9 cellular contexts compared by ENCODE assay signal in the genomic region with DNA sequence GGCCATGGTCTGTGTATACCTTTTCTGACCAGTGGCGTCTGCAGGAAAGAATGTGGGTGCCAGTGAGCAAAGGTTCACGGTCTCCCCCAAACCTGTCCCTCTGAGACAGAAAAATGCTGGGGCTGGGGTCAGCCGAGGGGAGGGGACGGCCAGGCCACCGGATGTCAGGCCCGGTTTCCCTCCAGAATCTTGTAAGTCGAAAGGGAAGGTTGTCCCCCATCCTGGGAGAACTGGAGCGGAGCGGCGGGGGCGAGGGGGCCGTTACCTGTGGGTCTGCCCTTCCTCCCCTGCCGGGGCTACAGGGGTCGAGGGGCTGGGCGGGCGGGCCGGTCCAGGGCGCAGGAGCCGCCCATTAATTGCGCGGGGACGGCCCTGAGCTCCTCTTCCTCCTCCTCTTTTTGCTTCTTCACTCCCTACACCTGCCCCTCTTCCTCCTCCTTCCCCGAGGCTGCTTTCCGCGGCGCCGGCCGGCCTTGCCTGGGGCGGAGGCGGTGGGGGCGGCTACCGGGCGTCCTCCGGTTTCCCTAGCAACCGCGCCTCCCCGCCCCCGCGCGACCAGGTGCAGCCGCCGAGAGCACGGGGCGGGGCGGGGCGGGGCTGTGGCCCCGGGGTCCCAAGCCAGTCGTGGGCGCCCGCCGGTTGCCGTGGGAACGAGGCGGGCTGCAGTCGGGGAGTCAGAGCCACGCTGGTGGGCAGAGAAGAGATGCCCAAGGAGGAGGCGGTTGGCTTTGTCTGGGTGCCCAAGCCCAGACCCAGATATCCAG. TPM values are rescaled to one million over a fixed set of nuclear protein-coding genes. Genes with fewer than 3 reads are reported as not detected.
DNase-seq lines count a peak whose midpoint lies in the region; ATAC-seq lines count a peak whose summit lies in the region.
"Had no signal": no experiment of that assay in that cellular context is flagged by ENCODE, and none has a peak within 500 bp of the region (broad histone marks: within the 10 kb centered on the region; RNA-seq: fewer than 3 reads in every experiment).

A gene with protein sequence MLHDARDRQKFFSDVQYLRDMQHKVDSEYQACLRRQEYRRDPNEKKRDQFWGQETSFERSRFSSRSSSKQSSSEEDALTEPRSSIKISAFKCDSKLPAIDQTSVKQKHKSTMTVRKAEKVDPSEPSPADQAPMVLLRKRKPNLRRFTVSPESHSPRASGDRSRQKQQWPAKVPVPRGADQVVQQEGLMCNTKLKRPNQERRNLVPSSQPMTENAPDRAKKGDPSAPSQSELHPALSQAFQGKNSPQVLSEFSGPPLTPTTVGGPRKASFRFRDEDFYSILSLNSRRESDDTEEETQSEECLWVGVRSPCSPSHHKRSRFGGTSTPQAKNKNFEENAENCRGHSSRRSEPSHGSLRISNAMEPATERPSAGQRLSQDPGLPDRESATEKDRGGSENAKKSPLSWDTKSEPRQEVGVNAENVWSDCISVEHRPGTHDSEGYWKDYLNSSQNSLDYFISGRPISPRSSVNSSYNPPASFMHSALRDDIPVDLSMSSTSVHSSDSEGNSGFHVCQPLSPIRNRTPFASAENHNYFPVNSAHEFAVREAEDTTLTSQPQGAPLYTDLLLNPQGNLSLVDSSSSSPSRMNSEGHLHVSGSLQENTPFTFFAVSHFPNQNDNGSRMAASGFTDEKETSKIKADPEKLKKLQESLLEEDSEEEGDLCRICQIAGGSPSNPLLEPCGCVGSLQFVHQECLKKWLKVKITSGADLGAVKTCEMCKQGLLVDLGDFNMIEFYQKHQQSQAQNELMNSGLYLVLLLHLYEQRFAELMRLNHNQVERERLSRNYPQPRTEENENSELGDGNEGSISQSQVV (minus strand): TSS at position 503 of the 764 bp plus-strand sequence. CDS start 6,579 bp downstream, outside the sequence.

- peaks cover 11% of the 10 kb centered on the region for H3K4me1 ChIP-seq in iPS-18a (ENCODE audit: control insufficient read depth, low read depth, low read length)

- H3K9ac ChIP-seq in iPS-18a (ENCODE audit: low read length) = peak within 1 kb of the TSS; percentile 34

- H3K27me3 Mint-ChIP-seq in activated T-cell treated with anti-CD3 and anti-CD28 coated beads, Interleukin-2, amount 50 U/mL, for 4 hours (ENCODE audit: low read depth) = peaks cover 51% of the 10 kb centered on the region

- ATAC-seq in activated T-cell treated with anti-CD3 and anti-CD28 coated beads, Interleukin-2, amount 50 U/mL, for 4 hours = peak; percentile 40 to 54
- ATAC-seq in HG03025 (IDR thresholded peaks at IDR 0.05; ENCODE audit: low FRiP score, unreplicated experiment) = no peak
- no peak for ATAC-seq in GM19023 (IDR thresholded peaks at IDR 0.05; ENCODE audit: unreplicated experiment)

- peaks cover 4% of the 10 kb centered on the region for H3K9me3 Mint-ChIP-seq in activated T-cell treated with anti-CD3 and anti-CD28 coated beads, Interleukin-2, amount 50 U/mL, for 4 hours
- H3K9me3 Mint-ChIP-seq: dendritic cell treated with granulocyte-macrophage colony-stimulating factor and Interleukin-4, amounts not matched to agents 40 ng/mL and 50 ng/mL, for 4 days had no signal

- no peaks in the 10 kb centered on the region for H3K27me3 ChIP-seq in iPS-18a (ENCODE audit: control insufficient read depth, insufficient read depth, low read length)

- H3K4me1 Mint-ChIP-seq in activated T-cell treated with anti-CD3 and anti-CD28 coated beads, Interleukin-2, amount 50 U/mL, for 4 hours (ENCODE audit: low read depth) = peaks cover 4% of the 10 kb centered on the region

- H3K36me3 ChIP-seq in iPS-18a (ENCODE audit: control insufficient read depth, low read depth, low read length) = no peaks in the 10 kb centered on the region

- peak within 1 kb of the TSS; percentile 62 for H3K4me3 ChIP-seq in iPS-18a (ENCODE audit: low read length)

- no peak within 1 kb of the TSS for H3K4me3 Mint-ChIP-seq in activated T-cell treated with anti-CD3 and anti-CD28 coated beads, Interleukin-2, amount 50 U/mL, for 4 hours
- H3K4me3 Mint-ChIP-seq: dendritic cell treated with granulocyte-macrophage colony-stimulating factor and Interleukin-4, amounts not matched to agents 40 ng/mL and 50 ng/mL, for 4 days had no signal

- no peaks in the 10 kb centered on the region for H3K9me3 ChIP-seq in iPS-18a (ENCODE audit: control insufficient read depth, low read depth, low read length)

- H3K36me3 Mint-ChIP-seq in activated T-cell treated with anti-CD3 and anti-CD28 coated beads, Interleukin-2, amount 50 U/mL, for 4 hours (ENCODE audit: insufficient read depth) = no peaks in the 10 kb centered on the region

- H3K27ac ChIP-seq in iPS-18a (ENCODE audit: low read length) = no peak within 1 kb of the TSS

- DNase-seq in D341Med (ENCODE audit: low spot score) = peak; percentile 52
- DNase-seq in NCI-H1417 treated with DMSO at 0.1 percent for 48 hours (lab: John Stamatoyannopoulos, UW) = peak; percentile 45
- peak; percentile 37 for DNase-seq in activated T-cell treated with anti-CD3 and anti-CD28 coated beads, Interleukin-2, amount 50 U/mL, for 4 hours
- DNase-seq in stimulated activated CD4-positive, alpha-beta T cell treated with anti-CD3 and anti-CD28 coated beads, TNF-alpha, amount 100 ng/mL, for 4 hours (ENCODE audit: low read depth in 3 of 3) = peak in 2 of 3 experiments; percentile 37 to 59
- no peak for DNase-seq in RKO (ENCODE audit: low spot score)

RNA-seq across cellular contexts. Expression of the gene that starts here (rescaled TPM):
- total RNA-seq in activated T-cell treated with anti-CD3 and anti-CD28 coated beads, Interleukin-2, amount 50 U/mL, for 4 hours = not detected

Comparison
In these comparisons a context has a peak if more than half of its experiments do, and no peak if none do; other contexts are left out.
1. Peak in DNase-seq and ATAC-seq in activated T-cell treated with anti-CD3 and anti-CD28 coated beads, Interleukin-2, amount 50 U/mL, for 4 hours; RNA of the gene not detected or under 1 TPM.